Comparison of ENCODE assay signal across 2 cellular contexts in genomic region chr6:137913996-137914529, GRCh38.
A peak's percentile ranks its signal among the peaks of the same experiment; 100 is the strongest.
TF ChIP-seq lines count a peak whose summit lies in the region.

No MANE protein-coding gene starts in this region.

TF ChIP-seq in GM12878, 131 proteins besides CTCF, POLR2A, EP300 and RAD21:
- peak; percentile 56; the same call in 1 of the 2 replicates for TF ChIP-seq ZNF217 (IDR thresholded peaks at IDR 0.05)
- TF ChIP-seq BCL11A (IDR thresholded peaks at IDR 0.05; ENCODE audit: low read depth, low read length), result no peak
- 0 out of 2 replicates have a peak, but pooled peaks have one; percentile 42 for TF ChIP-seq KDM1A (IDR thresholded peaks at IDR 0.05; ENCODE audit: borderline replicate concordance)

TF ChIP-seq in GM23338, 12 proteins besides CTCF, POLR2A, EP300 and RAD21:
- TF ChIP-seq EZH2phosphoT487 (IDR thresholded peaks at IDR 0.05; ENCODE audit: unreplicated experiment) (no peak), EZH2 (IDR thresholded peaks at IDR 0.05; ENCODE audit: low read depth, unreplicated experiment) (no peak), ZNF114 (CRISPR knock-in tag; IDR thresholded peaks at IDR 0.05) (no peak), ZNF462 (CRISPR knock-in tag; IDR thresholded peaks at IDR 0.05) (no peak), ZNF331 (CRISPR knock-in tag; IDR thresholded peaks at IDR 0.05; ENCODE audit: low read depth) (no peak), STAT1 (IDR thresholded peaks at IDR 0.05; ENCODE audit: unreplicated experiment) (no peak), JUNB (IDR thresholded peaks at IDR 0.05; ENCODE audit: unreplicated experiment) (no peak), ETS1 (IDR thresholded peaks at IDR 0.05) (no peak), POLR2AphosphoS5 (IDR thresholded peaks at IDR 0.05; ENCODE audit: low read depth) (no peak), NANOG (IDR thresholded peaks at IDR 0.05; ENCODE audit: borderline replicate concordance) (no peak), CREB1 (CRISPR knock-in tag; IDR thresholded peaks at IDR 0.05; ENCODE audit: low read depth) (no peak)
- TF ChIP-seq, protein P1, sequence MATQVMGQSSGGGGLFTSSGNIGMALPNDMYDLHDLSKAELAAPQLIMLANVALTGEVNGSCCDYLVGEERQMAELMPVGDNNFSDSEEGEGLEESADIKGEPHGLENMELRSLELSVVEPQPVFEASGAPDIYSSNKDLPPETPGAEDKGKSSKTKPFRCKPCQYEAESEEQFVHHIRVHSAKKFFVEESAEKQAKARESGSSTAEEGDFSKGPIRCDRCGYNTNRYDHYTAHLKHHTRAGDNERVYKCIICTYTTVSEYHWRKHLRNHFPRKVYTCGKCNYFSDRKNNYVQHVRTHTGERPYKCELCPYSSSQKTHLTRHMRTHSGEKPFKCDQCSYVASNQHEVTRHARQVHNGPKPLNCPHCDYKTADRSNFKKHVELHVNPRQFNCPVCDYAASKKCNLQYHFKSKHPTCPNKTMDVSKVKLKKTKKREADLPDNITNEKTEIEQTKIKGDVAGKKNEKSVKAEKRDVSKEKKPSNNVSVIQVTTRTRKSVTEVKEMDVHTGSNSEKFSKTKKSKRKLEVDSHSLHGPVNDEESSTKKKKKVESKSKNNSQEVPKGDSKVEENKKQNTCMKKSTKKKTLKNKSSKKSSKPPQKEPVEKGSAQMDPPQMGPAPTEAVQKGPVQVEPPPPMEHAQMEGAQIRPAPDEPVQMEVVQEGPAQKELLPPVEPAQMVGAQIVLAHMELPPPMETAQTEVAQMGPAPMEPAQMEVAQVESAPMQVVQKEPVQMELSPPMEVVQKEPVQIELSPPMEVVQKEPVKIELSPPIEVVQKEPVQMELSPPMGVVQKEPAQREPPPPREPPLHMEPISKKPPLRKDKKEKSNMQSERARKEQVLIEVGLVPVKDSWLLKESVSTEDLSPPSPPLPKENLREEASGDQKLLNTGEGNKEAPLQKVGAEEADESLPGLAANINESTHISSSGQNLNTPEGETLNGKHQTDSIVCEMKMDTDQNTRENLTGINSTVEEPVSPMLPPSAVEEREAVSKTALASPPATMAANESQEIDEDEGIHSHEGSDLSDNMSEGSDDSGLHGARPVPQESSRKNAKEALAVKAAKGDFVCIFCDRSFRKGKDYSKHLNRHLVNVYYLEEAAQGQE (IDR thresholded peaks at IDR 0.05; ENCODE audit: unreplicated experiment), result no peak
